8 cellular contexts compared by ENCODE assay signal in genomic region chr2:111897630-111897923, GRCh38. TPM values are rescaled to one million over a fixed set of nuclear protein-coding genes. Genes with fewer than 3 reads are reported as not detected.
DNase-seq lines count a peak whose midpoint lies in the region; ATAC-seq and TF ChIP-seq lines count a peak whose summit lies in the region.

No MANE protein-coding gene starts in this region.

- peak overlapping the region; percentile 87 for H2AFZ ChIP-seq in neural progenitor cell (replicated peaks)

- 10% methylated on average over 6 of the region's 7 CpGs for WGBS in HUES64

- H3K9ac ChIP-seq in HUES64 (ENCODE audit: low read depth, low read length) (no peak overlapping the region), neural progenitor cell (no peak overlapping the region)

- no peaks in the 10 kb centered on the region for H3K9me3 Mint-ChIP-seq in CD4-positive, alpha-beta T cell
- H3K9me3 Mint-ChIP-seq in dendritic cell treated with granulocyte-macrophage colony-stimulating factor and Interleukin-4, amounts not matched to agents 40 ng/mL and 50 ng/mL, for 4 days = no peaks in the 10 kb centered on the region
- H3K9me3 Mint-ChIP-seq in neural progenitor cell = no peaks in the 10 kb centered on the region
- H3K9me3 Mint-ChIP-seq in activated naive CD4-positive, alpha-beta T cell treated with anti-CD3 and anti-CD28 coated beads, Interleukin-2, amount 50 U/mL, for 72 hours = no peaks in the 10 kb centered on the region

- no peak for ATAC-seq in CD4-positive, alpha-beta T cell (ENCODE audit: poor library complexity)
- ATAC-seq in GM18498 (IDR thresholded peaks at IDR 0.05; ENCODE audit: unreplicated experiment) = no peak
- ATAC-seq in activated naive CD4-positive, alpha-beta T cell treated with anti-CD3 and anti-CD28 coated beads, Interleukin-2, amount 50 U/mL, for 72 hours = no peak

- H3K4me1 Mint-ChIP-seq in CD4-positive, alpha-beta T cell (ENCODE audit: low read depth) = peaks cover 23% of the 10 kb centered on the region
- peaks cover 35% of the 10 kb centered on the region for H3K4me1 Mint-ChIP-seq in dendritic cell treated with granulocyte-macrophage colony-stimulating factor and Interleukin-4, amounts not matched to agents 40 ng/mL and 50 ng/mL, for 4 days (ENCODE audit: low read depth)
- peaks cover 15% of the 10 kb centered on the region for H3K4me1 Mint-ChIP-seq in neural progenitor cell

- CTCF ChIA-PET in CD4-positive, alpha-beta T cell (lab: Charles Lee) = no interaction called here

- H3K36me3 ChIP-seq in HUES64 (ENCODE audit: insufficient read depth, low read length) (no peaks in the 10 kb centered on the region), neural progenitor cell (no peaks in the 10 kb centered on the region)

- POLR2A ChIA-PET in CD4-positive, alpha-beta T cell (lab: Charles Lee) = interaction anchor here (1.0 to 1.3 kb wide), 2 partner anchors 10 to 157 kb away, joined by 4 to 6 read pairs; partner anchors contain the start of gene TMEM87B

- no peak for DNase-seq in CD4-positive, alpha-beta T cell
- no peak for DNase-seq in neural progenitor cell (ENCODE audit: low spot score)
- DNase-seq in islet precursor cell = no peak
- no peak for DNase-seq in NCI-H69 (lab: John Stamatoyannopoulos, UW)
- DNase-seq in activated naive CD4-positive, alpha-beta T cell treated with anti-CD3 and anti-CD28 coated beads, Interleukin-2, amount 50 U/mL, for 72 hours (ENCODE audit: low spot score in 2 of 2) = no peak

- peaks cover 7% of the 10 kb centered on the region for H3K4me1 ChIP-seq in HUES64 (ENCODE audit: insufficient read depth, low read length)
- peaks cover 3% of the 10 kb centered on the region for H3K4me1 ChIP-seq in neural progenitor cell

- intact Hi-C loops in CD4-positive, alpha-beta T cell (cut with DNase I, micrococcal nuclease) = loop anchor here in 1 of 2 experiments (1.0 kb wide), 1 partner anchor 8 kb away; no protein-coding TSS in a partner anchor
- intact Hi-C loops in dendritic cell treated with granulocyte-macrophage colony-stimulating factor and Interleukin-4, amounts not matched to agents 40 ng/mL and 50 ng/mL, for 4 days (cut with micrococcal nuclease) = no loop called here

- no peaks in the 10 kb centered on the region for H3K27me3 Mint-ChIP-seq in CD4-positive, alpha-beta T cell
- H3K27me3 Mint-ChIP-seq in dendritic cell treated with granulocyte-macrophage colony-stimulating factor and Interleukin-4, amounts not matched to agents 40 ng/mL and 50 ng/mL, for 4 days = peaks cover 38% of the 10 kb centered on the region
- H3K27me3 Mint-ChIP-seq in neural progenitor cell (ENCODE audit: insufficient read depth, low read depth) = peaks cover 5% of the 10 kb centered on the region

- H4K20me1 ChIP-seq in neural progenitor cell (ENCODE audit: low read depth) = peaks cover 10% of the 10 kb centered on the region

- peaks cover 25% of the 10 kb centered on the region for H3F3A ChIP-seq in neural progenitor cell (ENCODE audit: low read depth)

- H3K36me3 Mint-ChIP-seq in CD4-positive, alpha-beta T cell (ENCODE audit: low read depth) = no peaks in the 10 kb centered on the region
- no peaks in the 10 kb centered on the region for H3K36me3 Mint-ChIP-seq in dendritic cell treated with granulocyte-macrophage colony-stimulating factor and Interleukin-4, amounts not matched to agents 40 ng/mL and 50 ng/mL, for 4 days (ENCODE audit: low read depth)
- H3K36me3 Mint-ChIP-seq in neural progenitor cell = no peaks in the 10 kb centered on the region
- H3K36me3 Mint-ChIP-seq in activated naive CD4-positive, alpha-beta T cell treated with anti-CD3 and anti-CD28 coated beads, Interleukin-2, amount 50 U/mL, for 72 hours = no peaks in the 10 kb centered on the region

- peak overlapping the region; percentile 89 for H3K4me2 ChIP-seq in neural progenitor cell

- no peaks in the 10 kb centered on the region for H3K9me3 ChIP-seq in CD4-positive, alpha-beta T cell (ENCODE audit: control insufficient read depth, low read length)
- H3K9me3 ChIP-seq in HUES64 (ENCODE audit: insufficient read depth, low read depth, low read length) (no peaks in the 10 kb centered on the region), neural progenitor cell (ENCODE audit: low read depth) (no peaks in the 10 kb centered on the region)

- no peak overlapping the region for H3K27ac ChIP-seq in CD4-positive, alpha-beta T cell (ENCODE audit: low read depth, low read length)
- H3K27ac ChIP-seq in HUES64 (ENCODE audit: low read depth, low read length) (peak overlapping the region; percentile 56; the same call in 1 of the 2 replicates), neural progenitor cell (no peak overlapping the region)

- H3K27me3 ChIP-seq in CD4-positive, alpha-beta T cell (ENCODE audit: control insufficient read depth, insufficient read depth, low read length) = peaks cover 7% of the 10 kb centered on the region
- H3K27me3 ChIP-seq in HUES64 (ENCODE audit: insufficient read depth, low read length) (peaks cover 35% of the 10 kb centered on the region), neural progenitor cell (peaks cover 46% of the 10 kb centered on the region)

- H3K4me3 ChIP-seq in HUES64 (ENCODE audit: low read length) = peak overlapping the region; percentile 87
- peak overlapping the region; percentile 76 for H3K4me3 ChIP-seq in neural progenitor cell

- H3K4me3 Mint-ChIP-seq in CD4-positive, alpha-beta T cell = peak overlapping the region; percentile 86
- peak overlapping the region; percentile 80 for H3K4me3 Mint-ChIP-seq in dendritic cell treated with granulocyte-macrophage colony-stimulating factor and Interleukin-4, amounts not matched to agents 40 ng/mL and 50 ng/mL, for 4 days
- H3K4me3 Mint-ChIP-seq in neural progenitor cell = peak overlapping the region; percentile 91

- no peak overlapping the region for H3K27ac Mint-ChIP-seq in CD4-positive, alpha-beta T cell
- peak overlapping the region; percentile 80 for H3K27ac Mint-ChIP-seq in dendritic cell treated with granulocyte-macrophage colony-stimulating factor and Interleukin-4, amounts not matched to agents 40 ng/mL and 50 ng/mL, for 4 days
- peak overlapping the region; percentile 25 for H3K27ac Mint-ChIP-seq in neural progenitor cell
- H3K27ac Mint-ChIP-seq in activated naive CD4-positive, alpha-beta T cell treated with anti-CD3 and anti-CD28 coated beads, Interleukin-2, amount 50 U/mL, for 72 hours = peak overlapping the region in 1 of 2 donors; percentile 33

- no peaks in the 10 kb centered on the region for H3K79me2 ChIP-seq in neural progenitor cell (ENCODE audit: low read depth)

- TF ChIP-seq CTCF in CD4-positive, alpha-beta T cell (IDR thresholded peaks at IDR 0.05) = peak; percentile 23
- TF ChIP-seq CTCF in neural progenitor cell (IDR thresholded peaks at IDR 0.05) = no peak

RNA-seq across cellular contexts. Expression of gene MERTK, which starts 0.8 kb away (rescaled TPM):
- total RNA-seq in CD4-positive, alpha-beta T cell = under 1 TPM; 0.08 to 0.19 TPM
- polyA plus RNA-seq in HUES64 (2013, experiment 1 of 2) = 4.1 TPM
- 5.3 TPM for polyA plus RNA-seq in HUES64 (2013, experiment 2 of 2)
- 4.6 and 6.1 TPM in 2 replicates for total RNA-seq in neural progenitor cell (ENCODE audit: low replicate concordance)
- total RNA-seq in activated naive CD4-positive, alpha-beta T cell treated with anti-CD3 and anti-CD28 coated beads, Interleukin-2, amount 50 U/mL, for 72 hours = 1 to 10 TPM; 1.0 to 1.1 TPM

RNA-seq across cellular contexts. Expression of gene ANAPC1, which starts 13.6 kb away (rescaled TPM):
- total RNA-seq in CD4-positive, alpha-beta T cell = 10 to 100 TPM; 34.0 to 39.5 TPM
- 39.9 TPM for polyA plus RNA-seq in HUES64 (2013, experiment 1 of 2)
- 40.6 TPM for polyA plus RNA-seq in HUES64 (2013, experiment 2 of 2)
- total RNA-seq in neural progenitor cell (ENCODE audit: low replicate concordance) = 50.9 and 81.7 TPM in 2 replicates
- total RNA-seq in activated naive CD4-positive, alpha-beta T cell treated with anti-CD3 and anti-CD28 coated beads, Interleukin-2, amount 50 U/mL, for 72 hours = 100 to 1,000 TPM in 1 of 2 donors, 10 to 100 TPM in 1; 70.2 to 136 TPM
